In the genomic region with DNA sequence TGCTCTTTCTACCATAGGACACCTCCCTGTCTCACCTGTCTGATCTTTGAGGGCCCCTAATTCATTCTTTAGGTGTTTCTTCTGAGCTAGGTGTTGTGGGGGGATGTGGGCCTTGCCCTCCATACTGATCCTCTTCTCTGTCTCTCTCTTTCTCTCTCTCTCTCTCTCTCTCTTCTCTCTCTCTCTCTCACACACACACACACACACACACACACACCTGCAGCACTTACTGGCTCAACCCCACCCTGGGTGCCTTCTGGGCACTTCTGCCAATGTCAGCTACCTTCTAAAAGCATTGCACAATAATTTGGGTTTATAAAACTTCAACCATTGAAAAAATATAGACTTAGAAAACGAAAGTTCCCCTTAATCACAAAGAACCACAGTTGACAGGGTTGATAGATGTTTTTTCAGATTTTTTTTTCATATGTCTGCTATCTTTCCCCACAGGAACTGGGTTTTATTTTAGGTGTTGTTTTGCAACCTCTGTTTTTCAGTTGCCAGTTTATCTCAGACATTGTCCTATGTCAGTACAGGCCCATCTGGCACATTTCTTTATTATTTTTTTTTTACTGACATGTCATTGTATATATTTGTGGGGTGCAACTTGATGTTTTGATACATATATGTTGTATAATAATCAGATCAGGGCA, we compare ENCODE assay signal across 8 cellular contexts. TPM values are rescaled to one million over a fixed set of nuclear protein-coding genes. Genes with fewer than 3 reads are reported as not detected.
DNase-seq lines count a peak whose midpoint lies in the region; ATAC-seq and TF ChIP-seq lines count a peak whose summit lies in the region.

No MANE protein-coding gene starts in this region.

- no peak overlapping the region for H2BK120ac ChIP-seq in mesenchymal stem cell (ENCODE audit: low read depth, low read length)

- no peak overlapping the region for H3K14ac ChIP-seq in mesenchymal stem cell (ENCODE audit: low read length in 2 of 2)

- intact Hi-C loops in activated T-helper 2 cell treated with anti-CD3 and anti-CD28 coated beads, Interferon-gamma antibody, Interleukin-2, Interleukin-4, amounts not matched to agents 10 μg/mL and 5 μg/mL and 100 μg/mL, durations not matched to agents 14 hours and 24 hours and 36 hours (cut with micrococcal nuclease) = loop anchor here (1.0 to 5.0 kb wide), 6 partner anchors 33 to 393 kb away; partner anchors contain the start of genes SERINC3 and TTPAL

- peaks cover 11% of the 10 kb centered on the region for H3K36me3 Mint-ChIP-seq in activated T-helper 2 cell treated with anti-CD3 and anti-CD28 coated beads, Interferon-gamma antibody, Interleukin-2, Interleukin-4, amounts not matched to agents 10 μg/mL and 5 μg/mL and 100 μg/mL, durations not matched to agents 14 hours and 24 hours and 36 hours (ENCODE audit: low read depth)

- H3K18ac ChIP-seq in mesenchymal stem cell (ENCODE audit: low read depth in 1 of 2, low read length in 2 of 2) = no peak overlapping the region

- peaks cover 2% of the 10 kb centered on the region for H3K79me1 ChIP-seq in mesenchymal stem cell (replicated peaks; ENCODE audit: low read length, poor library complexity, severe bottlenecking)

- H2AK5ac ChIP-seq in mesenchymal stem cell (ENCODE audit: low read length, severe bottlenecking) = no peak overlapping the region

- no peak overlapping the region for H2BK15ac ChIP-seq in mesenchymal stem cell (ENCODE audit: low read depth, poor library complexity, severe bottlenecking)

- TF ChIP-seq CTCF in foreskin fibroblast (IDR thresholded peaks at IDR 0.05; ENCODE audit: low read depth, low read length) = no peak

- H3K27me3 ChIP-seq in BLaER1 (no peaks in the 10 kb centered on the region), mesenchymal stem cell (ENCODE audit: control insufficient read depth in 1 of 2, insufficient read depth in 1 of 2, low read length in 2 of 2) (no peaks in the 10 kb centered on the region)

- H3K4me1 Mint-ChIP-seq in activated T-helper 2 cell treated with anti-CD3 and anti-CD28 coated beads, Interferon-gamma antibody, Interleukin-2, Interleukin-4, amounts not matched to agents 10 μg/mL and 5 μg/mL and 100 μg/mL, durations not matched to agents 14 hours and 24 hours and 36 hours (ENCODE audit: low read depth) = peaks cover 14% of the 10 kb centered on the region

- peak overlapping the region; percentile 42 for H3K9ac ChIP-seq in BLaER1
- peak overlapping the region; percentile 77 for H3K9ac ChIP-seq in mesenchymal stem cell (ENCODE audit: low read length)

- H3K4me3 Mint-ChIP-seq in activated T-helper 2 cell treated with anti-CD3 and anti-CD28 coated beads, Interferon-gamma antibody, Interleukin-2, Interleukin-4, amounts not matched to agents 10 μg/mL and 5 μg/mL and 100 μg/mL, durations not matched to agents 14 hours and 24 hours and 36 hours (ENCODE audit: low read depth) = no peak overlapping the region

- no peaks in the 10 kb centered on the region for H4K20me1 ChIP-seq in BLaER1

- peak; percentile 5 for ATAC-seq in HG02973 (IDR thresholded peaks at IDR 0.05; ENCODE audit: unreplicated experiment)

- H3K4ac ChIP-seq in mesenchymal stem cell (ENCODE audit: low read depth in 1 of 2, low read length in 2 of 2) = no peak overlapping the region

- H3K9me3 ChIP-seq in BLaER1 = no peaks in the 10 kb centered on the region
- no peaks in the 10 kb centered on the region for H3K9me3 ChIP-seq in mesenchymal stem cell (ENCODE audit: control insufficient read depth, low read length)

- H3K36me3 ChIP-seq in BLaER1 = peaks cover 27% of the 10 kb centered on the region
- H3K36me3 ChIP-seq in mesenchymal stem cell (ENCODE audit: control insufficient read depth in 1 of 2, insufficient read depth in 2 of 2, low read depth in 1 of 2, low read length in 2 of 2) = peaks cover 17 to 47% of the 10 kb centered on the region in 2 experiments

- H2BK12ac ChIP-seq in mesenchymal stem cell (ENCODE audit: low read length in 2 of 2) = peak overlapping the region in 1 of 2 experiments; percentile 3

- H3K4me3 ChIP-seq in BLaER1 (no peak overlapping the region), mesenchymal stem cell (ENCODE audit: insufficient read depth in 1 of 2, low read depth in 1 of 2, low read length in 2 of 2) (no peak overlapping the region), foreskin fibroblast (ENCODE audit: low read depth in 1 of 2, low read length in 2 of 2) (no peak overlapping the region)

- H3K27ac ChIP-seq in BLaER1 (peak overlapping the region; percentile 76), mesenchymal stem cell (ENCODE audit: low read length, poor library complexity, severe bottlenecking) (no peak overlapping the region)

- H3K4me1 ChIP-seq in BLaER1 (peaks cover 61% of the 10 kb centered on the region), mesenchymal stem cell (ENCODE audit: control insufficient read depth, insufficient read depth, low read depth, low read length) (peaks cover 13% of the 10 kb centered on the region)

- H3K23ac ChIP-seq in mesenchymal stem cell (ENCODE audit: low read length in 2 of 2) = no peak overlapping the region

- no peak overlapping the region for H2AFZ ChIP-seq in mesenchymal stem cell (ENCODE audit: low read depth, low read length)

- H4K91ac ChIP-seq in mesenchymal stem cell (ENCODE audit: low read length) = no peak overlapping the region

- H4K8ac ChIP-seq in mesenchymal stem cell (ENCODE audit: low read length) = no peak overlapping the region

- H2BK5ac ChIP-seq in mesenchymal stem cell (ENCODE audit: low read depth, low read length, poor library complexity, severe bottlenecking) = no peak overlapping the region

- H3K27me3 Mint-ChIP-seq in activated T-helper 2 cell treated with anti-CD3 and anti-CD28 coated beads, Interferon-gamma antibody, Interleukin-2, Interleukin-4, amounts not matched to agents 10 μg/mL and 5 μg/mL and 100 μg/mL, durations not matched to agents 14 hours and 24 hours and 36 hours (ENCODE audit: low read depth) = no peaks in the 10 kb centered on the region

- peak overlapping the region; percentile 72 for H3K4me2 ChIP-seq in BLaER1
- H3K4me2 ChIP-seq in mesenchymal stem cell (ENCODE audit: low read length, poor library complexity, severe bottlenecking) = no peak overlapping the region

- H3K27ac Mint-ChIP-seq in activated T-helper 2 cell treated with anti-CD3 and anti-CD28 coated beads, Interferon-gamma antibody, Interleukin-2, Interleukin-4, amounts not matched to agents 10 μg/mL and 5 μg/mL and 100 μg/mL, durations not matched to agents 14 hours and 24 hours and 36 hours = peak overlapping the region; percentile 47

- no peak for DNase-seq in activated T-helper 2 cell treated with anti-CD3 and anti-CD28 coated beads, Interferon-gamma antibody, Interleukin-2, Interleukin-4, amounts not matched to agents 10 μg/mL and 5 μg/mL and 100 μg/mL, durations not matched to agents 14 hours and 24 hours and 36 hours (ENCODE audit: low spot score)
- DNase-seq in mesenchymal stem cell = no peak
- DNase-seq in NCI-H1105 treated with DMSO at 0.1 percent for 48 hours (lab: John Stamatoyannopoulos, UW) = no peak
- DNase-seq in SHP77 treated with DMSO at 0.1 percent for 48 hours (lab: John Stamatoyannopoulos, UW) = no peak
- DNase-seq in NCI-H774 (lab: John Stamatoyannopoulos, UW) = no peak
- no peak for DNase-seq in foreskin fibroblast

- no CpG with 5 or more reads among the region's 1 CpG for WGBS in mesenchymal stem cell

- H3K9me3 Mint-ChIP-seq in activated T-helper 2 cell treated with anti-CD3 and anti-CD28 coated beads, Interferon-gamma antibody, Interleukin-2, Interleukin-4, amounts not matched to agents 10 μg/mL and 5 μg/mL and 100 μg/mL, durations not matched to agents 14 hours and 24 hours and 36 hours = no peaks in the 10 kb centered on the region

RNA-seq across cellular contexts. Expression of gene PKIG, which starts 28.1 kb away (rescaled TPM):
- 1.4 and 1.7 TPM in 2 replicates for total RNA-seq in activated T-helper 2 cell treated with anti-CD3 and anti-CD28 coated beads, Interferon-gamma antibody, Interleukin-2, Interleukin-4, amounts not matched to agents 10 μg/mL and 5 μg/mL and 100 μg/mL, durations not matched to agents 14 hours and 24 hours and 36 hours
- 95.4 TPM for polyA plus RNA-seq in mesenchymal stem cell (2013, experiment 1 of 2)
- 96.7 TPM for polyA plus RNA-seq in mesenchymal stem cell (2013, experiment 2 of 2)

RNA-seq across cellular contexts. Expression of gene ADA, which starts 41.1 kb away (rescaled TPM):
- 33.3 and 34.5 TPM in 2 replicates for total RNA-seq in activated T-helper 2 cell treated with anti-CD3 and anti-CD28 coated beads, Interferon-gamma antibody, Interleukin-2, Interleukin-4, amounts not matched to agents 10 μg/mL and 5 μg/mL and 100 μg/mL, durations not matched to agents 14 hours and 24 hours and 36 hours
- 13.9 TPM for polyA plus RNA-seq in mesenchymal stem cell (2013, experiment 1 of 2)
- polyA plus RNA-seq in mesenchymal stem cell (2013, experiment 2 of 2) = 14.1 TPM
